In the genomic region with DNA sequence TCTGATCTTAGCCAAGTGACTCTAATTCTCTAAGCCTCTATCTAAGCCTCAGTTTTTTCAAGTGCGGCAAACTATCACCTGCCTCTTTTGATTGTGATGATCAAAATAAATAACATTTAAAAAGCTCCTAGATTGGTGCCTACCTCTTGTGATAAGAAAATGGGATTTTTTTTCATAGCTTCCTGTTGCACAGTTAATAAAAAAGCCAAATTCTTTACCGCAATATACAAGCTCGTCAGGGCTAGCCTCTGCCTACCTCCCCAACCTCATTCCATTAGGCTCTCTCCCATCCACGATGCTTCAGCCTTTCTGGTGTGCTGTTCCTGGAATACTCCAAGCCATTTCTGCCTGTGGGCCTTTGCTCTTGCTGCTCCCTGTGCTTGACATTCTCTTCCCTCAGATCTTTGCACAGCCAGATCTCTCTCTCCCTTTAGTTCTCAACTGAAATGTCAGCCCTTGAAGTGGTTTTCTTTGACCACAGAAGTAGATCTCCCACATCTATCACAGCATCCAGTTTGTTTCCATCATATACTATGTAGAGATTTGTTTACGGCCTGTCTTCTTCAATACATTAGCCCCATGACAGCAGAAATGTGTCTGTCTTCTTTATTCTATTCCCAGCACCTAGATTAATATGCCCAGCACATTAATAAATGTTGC, we compare ENCODE assay signal across 16 cellular contexts. TPM values are rescaled to one million over a fixed set of nuclear protein-coding genes. Genes with fewer than 3 reads are reported as not detected.
DNase-seq lines count a peak whose midpoint lies in the region; ATAC-seq lines count a peak whose summit lies in the region.
"Had no signal": no experiment of that assay in that cellular context is flagged by ENCODE, and none has a peak within 500 bp of the region (broad histone marks: within the 10 kb centered on the region; RNA-seq: fewer than 3 reads in every experiment).

No MANE protein-coding gene starts in this region.

- peaks cover 40% of the 10 kb centered on the region for H3K27me3 ChIP-seq in CD4-positive, CD25-positive, alpha-beta regulatory T cell (ENCODE audit: control insufficient read depth, insufficient read depth, low read length)

- H3K27me3 Mint-ChIP-seq in activated CD4-positive, alpha-beta T cell treated with anti-CD3 and anti-CD28 coated beads, Interleukin-2, amount 10 ng/mL, durations not matched to agents 7 days and 5 days: peaks cover 25% of the 10 kb centered on the region
- H3K27me3 Mint-ChIP-seq in CD4-positive, CD25-positive, alpha-beta regulatory T cell: peaks cover 15% of the 10 kb centered on the region
- H3K27me3 Mint-ChIP-seq in activated naive CD8-positive, alpha-beta T cell treated with anti-CD3 and anti-CD28 coated beads, Interleukin-2, amount 50 U/mL, for 24 hours: peaks cover 12% of the 10 kb centered on the region

- peaks cover 3 to 9% of the 10 kb centered on the region in 2 experiments for H3K9me3 ChIP-seq in CD4-positive, CD25-positive, alpha-beta regulatory T cell (ENCODE audit: control insufficient read depth in 2 of 2, low read length in 2 of 2)

- H3K27ac Mint-ChIP-seq in activated CD4-positive, alpha-beta T cell treated with anti-CD3 and anti-CD28 coated beads, Interleukin-2, amount 10 ng/mL, durations not matched to agents 7 days and 5 days: no peak overlapping the region
- peak overlapping the region in 1 of 3 donors; percentile 1 for H3K27ac Mint-ChIP-seq in CD4-positive, CD25-positive, alpha-beta regulatory T cell
- H3K27ac Mint-ChIP-seq in activated naive CD8-positive, alpha-beta T cell treated with anti-CD3 and anti-CD28 coated beads, Interleukin-2, amount 50 U/mL, for 24 hours: no peak overlapping the region

- CTCF ChIA-PET in activated CD4-positive, alpha-beta T cell treated with anti-CD3 and anti-CD28 coated beads, Interleukin-2, amount 10 ng/mL, durations not matched to agents 7 days and 5 days (lab: Charles Lee): no interaction called here

- POLR2A ChIA-PET in activated CD4-positive, alpha-beta T cell treated with anti-CD3 and anti-CD28 coated beads, Interleukin-2, amount 10 ng/mL, durations not matched to agents 7 days and 5 days (lab: Charles Lee): no interaction called here

- no peak overlapping the region for H3K27ac ChIP-seq in CD4-positive, CD25-positive, alpha-beta regulatory T cell (ENCODE audit: insufficient read depth, low read length, poor library complexity, severe bottlenecking)
- H3K27ac ChIP-seq: C4-2B, GM23248, PC-9 had no signal

- H3K36me3 Mint-ChIP-seq in activated CD4-positive, alpha-beta T cell treated with anti-CD3 and anti-CD28 coated beads, Interleukin-2, amount 10 ng/mL, durations not matched to agents 7 days and 5 days (ENCODE audit: low read depth): peaks cover 1% of the 10 kb centered on the region
- H3K36me3 Mint-ChIP-seq in CD4-positive, CD25-positive, alpha-beta regulatory T cell: no peaks in the 10 kb centered on the region
- no peaks in the 10 kb centered on the region for H3K36me3 Mint-ChIP-seq in activated naive CD8-positive, alpha-beta T cell treated with anti-CD3 and anti-CD28 coated beads, Interleukin-2, amount 50 U/mL, for 24 hours (ENCODE audit: low read depth)

- H3K9me3 Mint-ChIP-seq in activated CD4-positive, alpha-beta T cell treated with anti-CD3 and anti-CD28 coated beads, Interleukin-2, amount 10 ng/mL, durations not matched to agents 7 days and 5 days: peaks cover 7% of the 10 kb centered on the region
- peaks cover 0 to 11% (median 6%) of the 10 kb centered on the region in 7 donors for H3K9me3 Mint-ChIP-seq in CD4-positive, CD25-positive, alpha-beta regulatory T cell
- H3K9me3 Mint-ChIP-seq in activated naive CD8-positive, alpha-beta T cell treated with anti-CD3 and anti-CD28 coated beads, Interleukin-2, amount 50 U/mL, for 24 hours: peaks cover 13% of the 10 kb centered on the region

- H3K4me3 Mint-ChIP-seq in activated CD4-positive, alpha-beta T cell treated with anti-CD3 and anti-CD28 coated beads, Interleukin-2, amount 10 ng/mL, durations not matched to agents 7 days and 5 days: no peak overlapping the region
- H3K4me3 Mint-ChIP-seq in CD4-positive, CD25-positive, alpha-beta regulatory T cell: peak overlapping the region in 2 of 4 donors; percentile 4 to 13
- no peak overlapping the region for H3K4me3 Mint-ChIP-seq in activated naive CD8-positive, alpha-beta T cell treated with anti-CD3 and anti-CD28 coated beads, Interleukin-2, amount 50 U/mL, for 24 hours

- H3K4me1 ChIP-seq in CD4-positive, CD25-positive, alpha-beta regulatory T cell (ENCODE audit: control insufficient read depth, insufficient read depth, low read length, poor library complexity, severe bottlenecking): peaks cover 3% of the 10 kb centered on the region

- H3K4me3 ChIP-seq in CD4-positive, CD25-positive, alpha-beta regulatory T cell (ENCODE audit: low read depth, low read length): peak overlapping the region; percentile 31
- H3K4me3 ChIP-seq: GM23248, PC-9 had no signal

- ATAC-seq in CD4-positive, CD25-positive, alpha-beta regulatory T cell (ENCODE audit: low read depth in 2 of 2): no peak
- ATAC-seq in activated naive CD8-positive, alpha-beta T cell treated with anti-CD3 and anti-CD28 coated beads, Interleukin-2, amount 50 U/mL, for 24 hours: peak; percentile 81

- peaks cover 12% of the 10 kb centered on the region for H3K4me1 Mint-ChIP-seq in activated CD4-positive, alpha-beta T cell treated with anti-CD3 and anti-CD28 coated beads, Interleukin-2, amount 10 ng/mL, durations not matched to agents 7 days and 5 days
- peaks cover 0 to 15% (median 7%) of the 10 kb centered on the region in 4 donors for H3K4me1 Mint-ChIP-seq in CD4-positive, CD25-positive, alpha-beta regulatory T cell
- peaks cover 13% of the 10 kb centered on the region for H3K4me1 Mint-ChIP-seq in activated naive CD8-positive, alpha-beta T cell treated with anti-CD3 and anti-CD28 coated beads, Interleukin-2, amount 50 U/mL, for 24 hours

- no peaks in the 10 kb centered on the region for H3K36me3 ChIP-seq in CD4-positive, CD25-positive, alpha-beta regulatory T cell (ENCODE audit: control insufficient read depth, insufficient read depth, low read length)

- DNase-seq in activated CD4-positive, alpha-beta T cell treated with anti-CD3 and anti-CD28 coated beads, Interleukin-2, amount 10 ng/mL, durations not matched to agents 7 days and 5 days: peak; percentile 52
- no peak for DNase-seq in activated CD4-positive, alpha-beta T cell treated with anti-CD3 and anti-CD28 coated beads, Interleukin-2, amount 50 U/mL, for 4 hours
- DNase-seq in CD4-positive, CD25-positive, alpha-beta regulatory T cell: peak in 2 of 3 donors; percentile 15 to 35
- DNase-seq in T follicular helper cell (ENCODE audit: low read depth): peak; percentile 0
- DNase-seq in activated naive CD8-positive, alpha-beta T cell treated with anti-CD3 and anti-CD28 coated beads, Interleukin-2, amount 50 U/mL, for 24 hours: no peak
- DNase-seq in NCI-H82 treated with DMSO at 0.1 percent for 48 hours (lab: John Stamatoyannopoulos, UW; ENCODE audit: unreplicated experiment): no peak
- no peak for DNase-seq in glomerular visceral epithelial cell (ENCODE audit: extremely low spot score)
- DNase-seq in AG20443 (ENCODE audit: low spot score): no peak
- DNase-seq: DMS79 treated with DMSO at 0.1 percent for 48 hours, GDM1, GM23248, KBM-7, NCI-H345, NCI-H69, PC-9 had no signal

RNA-seq across cellular contexts. Expression of a gene that starts 48.8 kb away (rescaled TPM):
- 10 to 100 TPM; 13.6 to 16.1 TPM for total RNA-seq in activated CD4-positive, alpha-beta T cell treated with anti-CD3 and anti-CD28 coated beads, Interleukin-2, amount 10 ng/mL, durations not matched to agents 7 days and 5 days
- total RNA-seq in CD4-positive, CD25-positive, alpha-beta regulatory T cell: 12.9 TPM
- 10 to 100 TPM; 14.5 to 19.6 (median 15.3) TPM for polyA plus RNA-seq in CD4-positive, CD25-positive, alpha-beta regulatory T cell

Comparison
In these comparisons a context has a peak if more than half of its experiments do, and no peak if none do; other contexts are left out.
1. DNase-seq: peak in activated CD4-positive, alpha-beta T cell treated with anti-CD3 and anti-CD28 coated beads, Interleukin-2, amount 10 ng/mL, durations not matched to agents 7 days and 5 days (single experiment), CD4-positive, CD25-positive, alpha-beta regulatory T cell (2 of 3) and T follicular helper cell (single experiment); none in activated CD4-positive, alpha-beta T cell treated with anti-CD3 and anti-CD28 coated beads, Interleukin-2, amount 50 U/mL, for 4 hours (0 of 2), activated naive CD8-positive, alpha-beta T cell treated with anti-CD3 and anti-CD28 coated beads, Interleukin-2, amount 50 U/mL, for 24 hours (single experiment), NCI-H82 treated with DMSO at 0.1 percent for 48 hours (single experiment), glomerular visceral epithelial cell (single experiment) and AG20443 (single experiment).